In the genomic region with DNA sequence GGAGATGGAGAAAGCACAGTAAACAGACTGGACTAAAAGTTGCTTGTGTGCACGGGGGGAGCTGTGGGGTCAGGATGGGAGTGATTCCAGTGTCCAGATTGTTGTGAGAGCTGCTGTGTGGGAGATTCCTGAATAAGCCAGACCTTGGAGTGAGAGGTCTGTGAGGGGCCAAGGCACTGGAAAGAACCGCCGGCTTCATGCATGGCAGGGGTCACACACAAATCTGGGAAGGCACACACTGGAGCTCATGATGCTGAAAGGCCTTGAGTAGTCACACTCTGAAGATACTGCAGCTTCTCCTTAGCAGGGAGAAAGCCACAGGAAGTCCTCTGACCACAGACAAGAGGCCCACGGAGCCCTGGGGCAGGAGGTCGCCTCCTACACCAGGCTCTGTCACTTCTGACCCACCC, we compare ENCODE assay signal across 11 cellular contexts. TPM values are rescaled to one million over a fixed set of nuclear protein-coding genes. Genes with fewer than 3 reads are reported as not detected.
A peak's percentile ranks its signal among the peaks of the same experiment; 100 is the strongest.
DNase-seq lines count a peak whose midpoint lies in the region; ATAC-seq and TF ChIP-seq lines count a peak whose summit lies in the region.
"Had no signal": no experiment of that assay in that cellular context is flagged by ENCODE, and none has a peak within 500 bp of the region (broad histone marks: within the 10 kb centered on the region; RNA-seq: fewer than 3 reads in every experiment).

No MANE protein-coding gene starts in this region.

- no peaks in the 10 kb centered on the region for H3K27me3 Mint-ChIP-seq in activated CD4-positive, alpha-beta T cell treated with anti-CD3 and anti-CD28 coated beads, Interleukin-2, amount 10 ng/mL, durations not matched to agents 7 days and 5 days

- H3K9me3 ChIP-seq in colonic mucosa: no peaks in the 10 kb centered on the region

- H3K4me1 Mint-ChIP-seq in activated CD4-positive, alpha-beta T cell treated with anti-CD3 and anti-CD28 coated beads, Interleukin-2, amount 10 ng/mL, durations not matched to agents 7 days and 5 days: peaks cover 16% of the 10 kb centered on the region
- peaks cover 16% of the 10 kb centered on the region for H3K4me1 Mint-ChIP-seq in stimulated activated effector memory CD8-positive, alpha-beta T cell treated with anti-CD3 and anti-CD28 coated beads, Interleukin-12 subunit alpha, Interleukin-12 subunit beta, amount 100 ng/mL, for 72 hours

- CTCF ChIA-PET in activated CD4-positive, alpha-beta T cell treated with anti-CD3 and anti-CD28 coated beads, Interleukin-2, amount 10 ng/mL, durations not matched to agents 7 days and 5 days (lab: Charles Lee): interaction anchor here (1.0 to 2.2 kb wide), 3 partner anchors 11 to 29 kb away, joined by 4 to 8 read pairs (median 4); no protein-coding TSS in a partner anchor

- H3K36me3 ChIP-seq in colonic mucosa: no peaks in the 10 kb centered on the region

- H3K4me3 ChIP-seq in NB4 (ENCODE audit: low read depth, low read length) (no peak overlapping the region), colonic mucosa (no peak overlapping the region)
- H3K4me3 ChIP-seq: PC-9 had no signal

- H3K4me3 Mint-ChIP-seq in activated CD4-positive, alpha-beta T cell treated with anti-CD3 and anti-CD28 coated beads, Interleukin-2, amount 10 ng/mL, durations not matched to agents 7 days and 5 days: peak overlapping the region; percentile 1
- H3K4me3 Mint-ChIP-seq in stimulated activated effector memory CD8-positive, alpha-beta T cell treated with anti-CD3 and anti-CD28 coated beads, Interleukin-12 subunit alpha, Interleukin-12 subunit beta, amount 100 ng/mL, for 72 hours: peak overlapping the region; percentile 37

- POLR2A ChIA-PET in activated CD4-positive, alpha-beta T cell treated with anti-CD3 and anti-CD28 coated beads, Interleukin-2, amount 10 ng/mL, durations not matched to agents 7 days and 5 days (lab: Charles Lee): no interaction called here

- H3K4me1 ChIP-seq in colonic mucosa: no peaks in the 10 kb centered on the region

- DNase-seq in activated CD4-positive, alpha-beta T cell treated with anti-CD3 and anti-CD28 coated beads, Interleukin-2, amount 10 ng/mL, durations not matched to agents 7 days and 5 days: peak; percentile 20
- DNase-seq in activated CD4-positive, alpha-beta T cell treated with anti-CD3 and anti-CD28 coated beads, Interleukin-2, amount 50 U/mL, for 4 hours: no peak
- peak; percentile 88 for DNase-seq in NB4 (ENCODE audit: low read depth)
- no peak for DNase-seq in colonic mucosa
- DNase-seq in stimulated activated effector memory CD8-positive, alpha-beta T cell treated with anti-CD3 and anti-CD28 coated beads, Interleukin-12 subunit alpha, Interleukin-12 subunit beta, amount 100 ng/mL, for 72 hours (ENCODE audit: low spot score in 2 of 2): no peak
- no peak for DNase-seq in DMS 273 (lab: John Stamatoyannopoulos, UW; ENCODE audit: unreplicated experiment)
- DNase-seq in activated CD4-positive, CD25-positive, alpha-beta regulatory T cell (lab: John Stamatoyannopoulos, UW): no peak
- DNase-seq in DMS79 (lab: John Stamatoyannopoulos, UW): no peak
- DNase-seq: effector CD4-positive, alpha-beta T cell; PC-9 had no signal

- H3K27ac ChIP-seq in colonic mucosa: peak overlapping the region; percentile 21
- H3K27ac ChIP-seq: PC-9 had no signal

- TF ChIP-seq CTCF in NB4 (IDR thresholded peaks at IDR 0.05; ENCODE audit: low read depth, low read length) (no peak), colonic mucosa (IDR thresholded peaks at IDR 0.05) (no peak)

- peak; percentile 98 for ATAC-seq in stimulated activated effector memory CD8-positive, alpha-beta T cell treated with anti-CD3 and anti-CD28 coated beads, Interleukin-12 subunit alpha, Interleukin-12 subunit beta, amount 100 ng/mL, for 72 hours

- H3K27me3 ChIP-seq in colonic mucosa: no peaks in the 10 kb centered on the region

- no peaks in the 10 kb centered on the region for H3K9me3 Mint-ChIP-seq in activated CD4-positive, alpha-beta T cell treated with anti-CD3 and anti-CD28 coated beads, Interleukin-2, amount 10 ng/mL, durations not matched to agents 7 days and 5 days
- H3K9me3 Mint-ChIP-seq in stimulated activated effector memory CD8-positive, alpha-beta T cell treated with anti-CD3 and anti-CD28 coated beads, Interleukin-12 subunit alpha, Interleukin-12 subunit beta, amount 100 ng/mL, for 72 hours: no peaks in the 10 kb centered on the region
- H3K9me3 Mint-ChIP-seq: IgD-negative memory B cell had no signal

- peak overlapping the region; percentile 42 for H3K27ac Mint-ChIP-seq in activated CD4-positive, alpha-beta T cell treated with anti-CD3 and anti-CD28 coated beads, Interleukin-2, amount 10 ng/mL, durations not matched to agents 7 days and 5 days
- H3K27ac Mint-ChIP-seq in stimulated activated effector memory CD8-positive, alpha-beta T cell treated with anti-CD3 and anti-CD28 coated beads, Interleukin-12 subunit alpha, Interleukin-12 subunit beta, amount 100 ng/mL, for 72 hours: peak overlapping the region; percentile 23
- H3K27ac Mint-ChIP-seq: IgD-negative memory B cell had no signal

- no peaks in the 10 kb centered on the region for H3K36me3 Mint-ChIP-seq in activated CD4-positive, alpha-beta T cell treated with anti-CD3 and anti-CD28 coated beads, Interleukin-2, amount 10 ng/mL, durations not matched to agents 7 days and 5 days (ENCODE audit: low read depth)
- no peaks in the 10 kb centered on the region for H3K36me3 Mint-ChIP-seq in stimulated activated effector memory CD8-positive, alpha-beta T cell treated with anti-CD3 and anti-CD28 coated beads, Interleukin-12 subunit alpha, Interleukin-12 subunit beta, amount 100 ng/mL, for 72 hours
- H3K36me3 Mint-ChIP-seq: IgD-negative memory B cell had no signal

- H3K9ac ChIP-seq in colonic mucosa (ENCODE audit: low read depth in 2 of 2, low read length in 2 of 2): no peak overlapping the region

- intact Hi-C loops in colonic mucosa (cut with DNase I): no loop called here

- no peak for TF ChIP-seq POLR2A in NB4 (IDR thresholded peaks at IDR 0.05; ENCODE audit: extremely low read depth, insufficient read length)

RNA-seq across cellular contexts. Expression of a gene that starts 23.1 kb away (rescaled TPM):
- not detected for total RNA-seq in activated CD4-positive, alpha-beta T cell treated with anti-CD3 and anti-CD28 coated beads, Interleukin-2, amount 10 ng/mL, durations not matched to agents 7 days and 5 days
- 100 to 1,000 TPM in 1 of 2 donors, 10 to 100 TPM in 1; 84.7 to 121 TPM for total RNA-seq in colonic mucosa

RNA-seq across cellular contexts. Expression of a gene that starts 49.3 kb away (rescaled TPM):
- 10 to 100 TPM; 51.6 to 53.7 TPM for total RNA-seq in activated CD4-positive, alpha-beta T cell treated with anti-CD3 and anti-CD28 coated beads, Interleukin-2, amount 10 ng/mL, durations not matched to agents 7 days and 5 days
- total RNA-seq in colonic mucosa: 10 to 100 TPM; 26.3 to 38.7 TPM

RNA-seq across cellular contexts. Expression of a gene that starts 52.5 kb away (rescaled TPM):
- 10 to 100 TPM; 14.9 to 19.9 TPM for total RNA-seq in activated CD4-positive, alpha-beta T cell treated with anti-CD3 and anti-CD28 coated beads, Interleukin-2, amount 10 ng/mL, durations not matched to agents 7 days and 5 days
- 10 to 100 TPM; 23.4 to 54.5 TPM for total RNA-seq in colonic mucosa

Comparison
In these comparisons a context has a peak if more than half of its experiments do, and no peak if none do; other contexts are left out.
1. DNase-seq: peak in activated CD4-positive, alpha-beta T cell treated with anti-CD3 and anti-CD28 coated beads, Interleukin-2, amount 10 ng/mL, durations not matched to agents 7 days and 5 days (single experiment) and NB4 (single experiment); none in activated CD4-positive, alpha-beta T cell treated with anti-CD3 and anti-CD28 coated beads, Interleukin-2, amount 50 U/mL, for 4 hours (0 of 2), colonic mucosa (single experiment), stimulated activated effector memory CD8-positive, alpha-beta T cell treated with anti-CD3 and anti-CD28 coated beads, Interleukin-12 subunit alpha, Interleukin-12 subunit beta, amount 100 ng/mL, for 72 hours (0 of 2), DMS 273 (single experiment), activated CD4-positive, CD25-positive, alpha-beta regulatory T cell (0 of 4) and DMS79 (single experiment).
2. RNA of a gene that starts 23.1 kb away (total RNA-seq): 84.7 to 121 TPM in colonic mucosa; not detected in activated CD4-positive, alpha-beta T cell treated with anti-CD3 and anti-CD28 coated beads, Interleukin-2, amount 10 ng/mL, durations not matched to agents 7 days and 5 days; every median in the first group is over 10 times any median in the second.